8 cellular contexts compared by ENCODE assay signal in genomic region chr19:44745386-44745831, GRCh38. TPM values are rescaled to one million over a fixed set of nuclear protein-coding genes. Genes with fewer than 3 reads are reported as not detected.
DNase-seq lines count a peak whose midpoint lies in the region; ATAC-seq, FAIRE-seq and TF ChIP-seq lines count a peak whose summit lies in the region.

No MANE protein-coding gene starts in this region.

- peaks cover 3% of the 10 kb centered on the region for H3K36me3 Mint-ChIP-seq in CD8-positive, alpha-beta T cell
- H3K36me3 Mint-ChIP-seq in activated CD8-positive, alpha-beta T cell treated with anti-CD3 and anti-CD28 coated beads, Interleukin-2, amount 10 ng/mL, durations not matched to agents 7 days and 5 days (ENCODE audit: low read depth) = peaks cover 8% of the 10 kb centered on the region

- no peak for TF ChIP-seq CTCF in CD8-positive, alpha-beta T cell (IDR thresholded peaks at IDR 0.05)
- no peak for TF ChIP-seq CTCF in fibroblast of mammary gland (conservative IDR thresholded peaks at IDR 0.05; ENCODE audit: control insufficient read depth, insufficient read depth, low read depth, low read length)
- TF ChIP-seq CTCF in pancreas (IDR thresholded peaks at IDR 0.05) = no peak

- FAIRE-seq in RCC 7860 (lab: Jason Lieb, UNC) = peak; percentile 25
- no peak for FAIRE-seq in pancreas (lab: Jason Lieb, UNC)

- no peak for DNase-seq in CD8-positive, alpha-beta T cell
- DNase-seq in RCC 7860 (ENCODE audit: low spot score) (peak; percentile 53), fibroblast of mammary gland (ENCODE audit: low read depth) (peak; percentile 83), pancreas (peak in 4 of 6 donors; percentile 44 to 66 (median 48)), NCI-H446 treated with DMSO at 0.1 percent for 48 hours (lab: John Stamatoyannopoulos, UW) (no peak), activated gamma-delta T cell treated with Interleukin-2 at 50 U/mL for 16 hours (no peak), NCI-H1930 (lab: John Stamatoyannopoulos, UW) (no peak)
- no peak for DNase-seq in activated CD8-positive, alpha-beta T cell treated with anti-CD3 and anti-CD28 coated beads, Interleukin-2, amount 10 ng/mL, durations not matched to agents 7 days and 5 days

- 68 to 70% methylated on average over 7 to 9 of the region's 9 CpGs for WGBS in pancreas, 2 donors

- CTCF ChIA-PET in CD8-positive, alpha-beta T cell (lab: Charles Lee) = interaction anchor here (0.9 to 2.7 kb wide), 3 partner anchors 13 to 25 kb away, joined by 3 to 14 read pairs (median 6); no protein-coding TSS in a partner anchor
- CTCF ChIA-PET in activated CD8-positive, alpha-beta T cell treated with anti-CD3 and anti-CD28 coated beads, Interleukin-2, amount 10 ng/mL, durations not matched to agents 7 days and 5 days (lab: Charles Lee) = interaction anchor here (0.6 to 3.7 kb wide), 2 partner anchors 21 to 54 kb away, joined by 3 to 21 read pairs; no protein-coding TSS in a partner anchor

- no peak overlapping the region for H3K27ac ChIP-seq in CD8-positive, alpha-beta T cell (ENCODE audit: low read depth, low read length)
- peak overlapping the region in 3 of 4 donors; percentile 11 to 89 (median 69) for H3K27ac ChIP-seq in pancreas

- no peaks in the 10 kb centered on the region for H3K27me3 Mint-ChIP-seq in CD8-positive, alpha-beta T cell (ENCODE audit: low read depth)
- H3K27me3 Mint-ChIP-seq in activated CD8-positive, alpha-beta T cell treated with anti-CD3 and anti-CD28 coated beads, Interleukin-2, amount 10 ng/mL, durations not matched to agents 7 days and 5 days (ENCODE audit: low read depth) = peaks cover 5% of the 10 kb centered on the region

- ATAC-seq in CD8-positive, alpha-beta T cell = no peak
- peak in 1 of 4 donors; percentile 1 for ATAC-seq in pancreas
- ATAC-seq in activated CD8-positive, alpha-beta T cell treated with anti-CD3 and anti-CD28 coated beads, Interleukin-2, amount 10 ng/mL, durations not matched to agents 7 days and 5 days = no peak

- H3K27ac Mint-ChIP-seq in CD8-positive, alpha-beta T cell = peak overlapping the region; percentile 87
- H3K27ac Mint-ChIP-seq in activated CD8-positive, alpha-beta T cell treated with anti-CD3 and anti-CD28 coated beads, Interleukin-2, amount 10 ng/mL, durations not matched to agents 7 days and 5 days = no peak overlapping the region

- H3K9me3 ChIP-seq in CD8-positive, alpha-beta T cell (ENCODE audit: low read length) = no peaks in the 10 kb centered on the region
- H3K9me3 ChIP-seq in pancreas = no peaks in the 10 kb centered on the region

- H3K4me3 Mint-ChIP-seq in CD8-positive, alpha-beta T cell = no peak overlapping the region
- no peak overlapping the region for H3K4me3 Mint-ChIP-seq in activated CD8-positive, alpha-beta T cell treated with anti-CD3 and anti-CD28 coated beads, Interleukin-2, amount 10 ng/mL, durations not matched to agents 7 days and 5 days

- H3K9me3 Mint-ChIP-seq in CD8-positive, alpha-beta T cell = no peaks in the 10 kb centered on the region
- no peaks in the 10 kb centered on the region for H3K9me3 Mint-ChIP-seq in activated CD8-positive, alpha-beta T cell treated with anti-CD3 and anti-CD28 coated beads, Interleukin-2, amount 10 ng/mL, durations not matched to agents 7 days and 5 days (ENCODE audit: insufficient read depth)

- H3K4me1 Mint-ChIP-seq in CD8-positive, alpha-beta T cell (ENCODE audit: low read depth) = peaks cover 35% of the 10 kb centered on the region
- H3K4me1 Mint-ChIP-seq in activated CD8-positive, alpha-beta T cell treated with anti-CD3 and anti-CD28 coated beads, Interleukin-2, amount 10 ng/mL, durations not matched to agents 7 days and 5 days (ENCODE audit: low read depth) = peaks cover 47% of the 10 kb centered on the region

- POLR2A ChIA-PET in CD8-positive, alpha-beta T cell (lab: Charles Lee) = interaction anchor here (2.2 kb wide), 1 partner anchor 8 kb away, joined by 7 read pairs; no protein-coding TSS in a partner anchor
- POLR2A ChIA-PET in activated CD8-positive, alpha-beta T cell treated with anti-CD3 and anti-CD28 coated beads, Interleukin-2, amount 10 ng/mL, durations not matched to agents 7 days and 5 days (lab: Charles Lee) = no interaction called here

- peaks cover 24% of the 10 kb centered on the region for H3K4me1 ChIP-seq in CD8-positive, alpha-beta T cell (ENCODE audit: insufficient read depth, low read length)
- peaks cover 22 to 54% (median 34%) of the 10 kb centered on the region in 3 donors for H3K4me1 ChIP-seq in pancreas

- H3K36me3 ChIP-seq in CD8-positive, alpha-beta T cell (ENCODE audit: insufficient read depth, low read length) = no peaks in the 10 kb centered on the region
- H3K36me3 ChIP-seq in pancreas = no peaks in the 10 kb centered on the region

- H3K4me3 ChIP-seq in CD8-positive, alpha-beta T cell (ENCODE audit: low read depth, low read length) = no peak overlapping the region
- H3K4me3 ChIP-seq in fibroblast of mammary gland (ENCODE audit: control insufficient read depth, low read depth, low read length) (no peak overlapping the region), pancreas (no peak overlapping the region)

- intact Hi-C loops in CD8-positive, alpha-beta T cell (cut with DNase I, micrococcal nuclease) = loop anchor here in 1 of 2 experiments (5.0 kb wide), 1 partner anchor 837 kb away; the partner anchor contains the start of gene OPA3
- intact Hi-C loops in pancreas (cut with DNase I) = no loop called here

- H3K27me3 ChIP-seq in CD8-positive, alpha-beta T cell (ENCODE audit: insufficient read depth, low read length) = no peaks in the 10 kb centered on the region
- no peaks in the 10 kb centered on the region for H3K27me3 ChIP-seq in pancreas

RNA-seq across cellular contexts. Expression of gene BCL3, which starts 3.1 kb away (rescaled TPM):
- total RNA-seq in CD8-positive, alpha-beta T cell = 100 to 1,000 TPM; 107 to 116 TPM
- total RNA-seq in pancreas = 10 to 100 TPM; 13.9 to 50.3 (median 30.0) TPM
- 100 to 1,000 TPM in 1 of 2 donors, 10 to 100 TPM in 1; 79.9 to 113 TPM for polyA plus RNA-seq in pancreas
- total RNA-seq in activated CD8-positive, alpha-beta T cell treated with anti-CD3 and anti-CD28 coated beads, Interleukin-2, amount 10 ng/mL, durations not matched to agents 7 days and 5 days = 10 to 100 TPM; 22.4 to 25.1 TPM

RNA-seq across cellular contexts. Expression of gene CBLC, which starts 32.3 kb away (rescaled TPM):
- not detected for total RNA-seq in CD8-positive, alpha-beta T cell
- total RNA-seq in pancreas = 10 to 100 TPM; 10.1 to 14.8 (median 12.1) TPM
- 10 to 100 TPM; 16.5 to 29.7 TPM for polyA plus RNA-seq in pancreas
- total RNA-seq in activated CD8-positive, alpha-beta T cell treated with anti-CD3 and anti-CD28 coated beads, Interleukin-2, amount 10 ng/mL, durations not matched to agents 7 days and 5 days = not detected

RNA-seq across cellular contexts. Expression of gene CEACAM16, which starts 46.5 kb away (rescaled TPM):
- total RNA-seq in CD8-positive, alpha-beta T cell = not detected
- 1 to 10 TPM in 1 of 6 donors, under 1 TPM in 3, not detected in 2; 0.16 to 1.0 (median 0.31) TPM for total RNA-seq in pancreas
- polyA plus RNA-seq in pancreas = under 1 TPM in 1 of 2 donors, not detected in 1; 0.57 TPM
- total RNA-seq in activated CD8-positive, alpha-beta T cell treated with anti-CD3 and anti-CD28 coated beads, Interleukin-2, amount 10 ng/mL, durations not matched to agents 7 days and 5 days = not detected

Comparison
In these comparisons a context has a peak if more than half of its experiments do, and no peak if none do; other contexts are left out.
1. DNase-seq: peak in RCC 7860 (single experiment), fibroblast of mammary gland (single experiment) and pancreas (4 of 6); none in CD8-positive, alpha-beta T cell (0 of 7), activated CD8-positive, alpha-beta T cell treated with anti-CD3 and anti-CD28 coated beads, Interleukin-2, amount 10 ng/mL, durations not matched to agents 7 days and 5 days (single experiment), NCI-H446 treated with DMSO at 0.1 percent for 48 hours (single experiment), activated gamma-delta T cell treated with Interleukin-2 at 50 U/mL for 16 hours (single experiment) and NCI-H1930 (0 of 2).
2. RNA of gene CBLC, which starts 32.3 kb away (total RNA-seq): 10.1 to 14.8 TPM in pancreas; not detected in activated CD8-positive, alpha-beta T cell treated with anti-CD3 and anti-CD28 coated beads, Interleukin-2, amount 10 ng/mL, durations not matched to agents 7 days and 5 days and not detected in CD8-positive, alpha-beta T cell; every median in the first group is over 10 times any median in the second.